12 cellular contexts compared by ENCODE assay signal in genomic region chr7:96685353-96685752, GRCh38. TPM values are rescaled to one million over a fixed set of nuclear protein-coding genes. Genes with fewer than 3 reads are reported as not detected.
DNase-seq lines count a peak whose midpoint lies in the region; ATAC-seq, FAIRE-seq and TF ChIP-seq lines count a peak whose summit lies in the region.
"Had no signal": no experiment of that assay in that cellular context is flagged by ENCODE, and none has a peak within 500 bp of the region (broad histone marks: within the 10 kb centered on the region; RNA-seq: fewer than 3 reads in every experiment).

No MANE protein-coding gene starts in this region.

- H2BK5ac ChIP-seq in mesenchymal stem cell (ENCODE audit: low read depth, low read length, poor library complexity, severe bottlenecking): no peak overlapping the region

- H4K8ac ChIP-seq in mesenchymal stem cell (ENCODE audit: low read length): no peak overlapping the region

- peaks cover 23% of the 10 kb centered on the region for H3K4me1 Mint-ChIP-seq in activated CD4-positive, alpha-beta T cell treated with anti-CD3 and anti-CD28 coated beads, Interleukin-2, amount 10 ng/mL, durations not matched to agents 24 days and 14 days

- intact Hi-C loops in activated CD4-positive, alpha-beta T cell treated with anti-CD3 and anti-CD28 coated beads, Interleukin-2, amount 10 ng/mL, durations not matched to agents 24 days and 14 days (cut with micrococcal nuclease): no loop called here

- H2AFZ ChIP-seq in mesenchymal stem cell (ENCODE audit: low read depth, low read length): no peak overlapping the region

- no peak overlapping the region for H3K4me3 ChIP-seq in small intestine (ENCODE audit: low read depth in 1 of 2, low read length in 2 of 2)
- no peak overlapping the region for H3K4me3 ChIP-seq in mesenchymal stem cell (ENCODE audit: insufficient read depth in 1 of 2, low read depth in 1 of 2, low read length in 2 of 2)
- no peak overlapping the region for H3K4me3 ChIP-seq in right atrium auricular region

- no peak overlapping the region for H3K23ac ChIP-seq in mesenchymal stem cell (ENCODE audit: low read length in 2 of 2)

- no peak overlapping the region for H3K9ac ChIP-seq in mesenchymal stem cell (ENCODE audit: low read length)

- no peak overlapping the region for H3K27ac ChIP-seq in small intestine (ENCODE audit: low read depth in 1 of 2, low read length in 1 of 2)
- no peak overlapping the region for H3K27ac ChIP-seq in mesenchymal stem cell (ENCODE audit: low read length, poor library complexity, severe bottlenecking)
- H3K27ac ChIP-seq in right atrium auricular region: no peak overlapping the region

- no peaks in the 10 kb centered on the region for H3K9me3 ChIP-seq in small intestine (ENCODE audit: control insufficient read depth, low read depth)
- peaks cover 5% of the 10 kb centered on the region for H3K9me3 ChIP-seq in mesenchymal stem cell (ENCODE audit: control insufficient read depth, low read length)
- H3K9me3 ChIP-seq in right atrium auricular region: no peaks in the 10 kb centered on the region

- ATAC-seq in GM21723 (IDR thresholded peaks at IDR 0.05; ENCODE audit: unreplicated experiment) (peak; percentile 79), HG03196 (IDR thresholded peaks at IDR 0.05; ENCODE audit: unreplicated experiment) (peak; percentile 75)
- ATAC-seq: activated naive CD4-positive, alpha-beta T cell treated with anti-CD3 and anti-CD28 coated beads, Interleukin-2, amount 50 U/mL, for 72 hours had no signal

- no peak overlapping the region for H3K14ac ChIP-seq in mesenchymal stem cell (ENCODE audit: low read length in 2 of 2)

- TF ChIP-seq CTCF in right atrium auricular region (IDR thresholded peaks at IDR 0.05): no peak

- H2AK5ac ChIP-seq in mesenchymal stem cell (ENCODE audit: low read length, severe bottlenecking): no peak overlapping the region

- 68 to 87% (median 71%) methylated on average over 3 of the region's 3 CpGs for WGBS in small intestine, 3 donors
- WGBS in mesenchymal stem cell: no CpG with 5 or more reads among the region's 3 CpGs

- H2BK12ac ChIP-seq in mesenchymal stem cell (ENCODE audit: low read length in 2 of 2): no peak overlapping the region

- no peaks in the 10 kb centered on the region for H3K27me3 Mint-ChIP-seq in activated CD4-positive, alpha-beta T cell treated with anti-CD3 and anti-CD28 coated beads, Interleukin-2, amount 10 ng/mL, durations not matched to agents 24 days and 14 days

- H3K4me1 ChIP-seq in small intestine (ENCODE audit: control insufficient read depth in 2 of 2, insufficient read depth in 1 of 2, low read depth in 1 of 2, low read length in 1 of 2) (no peaks in the 10 kb centered on the region), mesenchymal stem cell (ENCODE audit: control insufficient read depth, insufficient read depth, low read depth, low read length) (no peaks in the 10 kb centered on the region), right atrium auricular region (peaks cover 0 to 9% of the 10 kb centered on the region in 2 donors)

- H3K79me1 ChIP-seq in mesenchymal stem cell (replicated peaks; ENCODE audit: low read length, poor library complexity, severe bottlenecking): peaks cover 8% of the 10 kb centered on the region

- H3K27ac Mint-ChIP-seq in activated CD4-positive, alpha-beta T cell treated with anti-CD3 and anti-CD28 coated beads, Interleukin-2, amount 10 ng/mL, durations not matched to agents 24 days and 14 days: no peak overlapping the region

- H3K4me2 ChIP-seq in mesenchymal stem cell (ENCODE audit: low read length, poor library complexity, severe bottlenecking): no peak overlapping the region

- H4K91ac ChIP-seq in mesenchymal stem cell (ENCODE audit: low read length): no peak overlapping the region

- H3K27me3 ChIP-seq in small intestine (ENCODE audit: control insufficient read depth in 2 of 2, insufficient read depth in 2 of 2, low read length in 2 of 2) (no peaks in the 10 kb centered on the region), mesenchymal stem cell (ENCODE audit: control insufficient read depth in 1 of 2, insufficient read depth in 1 of 2, low read length in 2 of 2) (no peaks in the 10 kb centered on the region), right atrium auricular region (no peaks in the 10 kb centered on the region)

- no peak overlapping the region for H2BK15ac ChIP-seq in mesenchymal stem cell (ENCODE audit: low read depth, poor library complexity, severe bottlenecking)

- H3K4me3 Mint-ChIP-seq in activated CD4-positive, alpha-beta T cell treated with anti-CD3 and anti-CD28 coated beads, Interleukin-2, amount 10 ng/mL, durations not matched to agents 24 days and 14 days: peak overlapping the region; percentile 40

- no peak overlapping the region for H3K18ac ChIP-seq in mesenchymal stem cell (ENCODE audit: low read depth in 1 of 2, low read length in 2 of 2)

- FAIRE-seq in small intestine (lab: Jason Lieb, UNC): no peak

- peaks cover 14% of the 10 kb centered on the region for H3K9me3 Mint-ChIP-seq in activated CD4-positive, alpha-beta T cell treated with anti-CD3 and anti-CD28 coated beads, Interleukin-2, amount 10 ng/mL, durations not matched to agents 24 days and 14 days

- H2BK120ac ChIP-seq in mesenchymal stem cell (ENCODE audit: low read depth, low read length): no peak overlapping the region

- no peak overlapping the region for H3K4ac ChIP-seq in mesenchymal stem cell (ENCODE audit: low read depth in 1 of 2, low read length in 2 of 2)

- H3K36me3 Mint-ChIP-seq in activated CD4-positive, alpha-beta T cell treated with anti-CD3 and anti-CD28 coated beads, Interleukin-2, amount 10 ng/mL, durations not matched to agents 24 days and 14 days (ENCODE audit: low read depth): peaks cover 57% of the 10 kb centered on the region

- DNase-seq in activated CD4-positive, alpha-beta T cell treated with anti-CD3 and anti-CD28 coated beads, Interleukin-2, amount 10 ng/mL, durations not matched to agents 24 days and 14 days: no peak
- DNase-seq in activated CD4-positive, alpha-beta T cell treated with anti-CD3 and anti-CD28 coated beads for 48 hours: no peak
- DNase-seq in small intestine: peak; percentile 8
- no peak for DNase-seq in mesenchymal stem cell
- no peak for DNase-seq in GF-D8 (lab: John Stamatoyannopoulos, UW)
- no peak for DNase-seq in right atrium auricular region (ENCODE audit: low spot score)
- DNase-seq: hypothalamus, NCI-H1092, T1000 had no signal

- H3K36me3 ChIP-seq in small intestine (ENCODE audit: control insufficient read depth in 2 of 2, insufficient read depth in 2 of 2, low read length in 2 of 2): no peaks in the 10 kb centered on the region
- peaks cover 0 to 24% of the 10 kb centered on the region in 2 experiments for H3K36me3 ChIP-seq in mesenchymal stem cell (ENCODE audit: control insufficient read depth in 1 of 2, insufficient read depth in 2 of 2, low read depth in 1 of 2, low read length in 2 of 2)
- H3K36me3 ChIP-seq in right atrium auricular region: peaks cover 5% of the 10 kb centered on the region

RNA-seq across cellular contexts. Expression of gene SEM1, which starts 24.3 kb away (rescaled TPM):
- 41.5 and 43.8 TPM in 2 replicates for total RNA-seq in activated CD4-positive, alpha-beta T cell treated with anti-CD3 and anti-CD28 coated beads, Interleukin-2, amount 10 ng/mL, durations not matched to agents 24 days and 14 days
- polyA plus RNA-seq in small intestine: 100 to 1,000 TPM in 1 of 3 donors, 10 to 100 TPM in 2; 84.6 to 101 (median 99.5) TPM
- polyA plus RNA-seq in mesenchymal stem cell (2013, experiment 1 of 2): 106 TPM
- polyA plus RNA-seq in mesenchymal stem cell (2013, experiment 2 of 2): 111 TPM
- 10 to 100 TPM; 15.1 to 33.1 TPM for total RNA-seq in right atrium auricular region
